Comparison of ENCODE assay signal across 8 cellular contexts in genomic region chr3:33440578-33441321, GRCh38. TPM values are rescaled to one million over a fixed set of nuclear protein-coding genes. Genes with fewer than 3 reads are reported as not detected.
A peak's percentile ranks its signal among the peaks of the same experiment; 100 is the strongest.
DNase-seq lines count a peak whose midpoint lies in the region; ATAC-seq and TF ChIP-seq lines count a peak whose summit lies in the region.

No MANE protein-coding gene starts in this region.

- H3K4me3 ChIP-seq in SK-N-MC (peak overlapping the region; percentile 94), astrocyte of the cerebellum (ENCODE audit: low read depth, low read length) (peak overlapping the region; percentile 66)

- peak; percentile 90 for ATAC-seq in HG02610 (IDR thresholded peaks at IDR 0.05; ENCODE audit: unreplicated experiment)

- H3K27ac ChIP-seq in SK-N-MC: peak overlapping the region; percentile 97

- peak; percentile 8 for TF ChIP-seq CTCF in astrocyte of the cerebellum (IDR thresholded peaks at IDR 0.05; ENCODE audit: low read depth, low read length, missing control alignments)

- peak; percentile 6 to 93 for DNase-seq in activated CD4-positive, alpha-beta T cell treated with anti-CD3 and anti-CD28 coated beads for 24 hours (ENCODE audit: low read depth in 2 of 2)
- no peak for DNase-seq in activated CD4-positive, alpha-beta T cell treated with anti-CD3 and anti-CD28 coated beads for 48 hours
- DNase-seq in NCI-H1092 (lab: John Stamatoyannopoulos, UW) (peak; percentile 98), SK-N-MC (ENCODE audit: low read depth, low spot score) (peak; percentile 96), astrocyte of the cerebellum (ENCODE audit: low read depth) (peak; percentile 100), hippocampal formation (lab: John Stamatoyannopoulos, UW) (peak; percentile 100), renal cortical epithelial cell (ENCODE audit: low read depth) (peak; percentile 100)

- no peaks in the 10 kb centered on the region for H3K9me3 ChIP-seq in SK-N-MC (ENCODE audit: low read depth, low read length)

- in situ Hi-C loops in astrocyte of the cerebellum (cut with HindIII; ENCODE audit: low sequenced_read_pairs): no loop called here

- no peaks in the 10 kb centered on the region for H3K36me3 ChIP-seq in SK-N-MC (ENCODE audit: insufficient read depth, low read length)

- H3K9ac ChIP-seq in SK-N-MC (ENCODE audit: insufficient read length): peak overlapping the region; percentile 91

RNA-seq across cellular contexts. Expression of gene UBP1, which starts 0.5 kb away (rescaled TPM):
- total RNA-seq in renal cortical epithelial cell: 32.8 and 77.3 TPM in 2 replicates
